14 cellular contexts compared by ENCODE assay signal in the genomic region with DNA sequence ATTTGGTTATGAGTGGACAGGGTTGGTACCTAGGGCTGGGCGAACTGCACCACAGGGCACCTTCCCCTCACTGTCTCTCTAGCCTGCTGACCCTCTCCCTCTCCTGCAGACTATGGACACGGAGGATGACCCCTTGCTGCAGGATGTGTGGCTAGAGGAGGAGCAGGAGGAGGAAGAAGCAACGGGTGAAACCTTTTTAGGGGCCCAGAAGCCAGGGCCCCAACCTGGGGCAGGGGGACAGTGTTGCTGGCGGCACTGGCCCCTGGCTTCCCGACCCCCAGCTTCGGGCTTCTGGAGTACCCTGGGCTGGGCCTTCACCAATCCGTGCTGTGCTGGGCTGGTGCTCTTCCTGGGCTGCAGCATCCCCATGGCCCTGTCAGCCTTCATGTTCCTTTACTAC. TPM values are rescaled to one million over a fixed set of nuclear protein-coding genes. Genes with fewer than 3 reads are reported as not detected.
"Had no signal": no experiment of that assay in that cellular context is flagged by ENCODE, and none has a peak within 500 bp of the region (broad histone marks: within the 10 kb centered on the region; RNA-seq: fewer than 3 reads in every experiment).

No MANE protein-coding gene starts in this region.

- FAIRE-seq: endometrium had no signal

- DNase-seq: activated CD4-positive, alpha-beta T cell treated with anti-CD3 and anti-CD28 coated beads for 4 hours; activated CD4-positive, CD25-positive, alpha-beta regulatory T cell; activated CD8-positive, alpha-beta memory T cell treated with anti-CD3 and anti-CD28 coated beads, Interleukin-2, amount 50 U/mL, for 48 hours; activated naive CD4-positive, alpha-beta T cell treated with anti-CD3 and anti-CD28 coated beads, Interleukin-2, amount 10 ng/mL, durations not matched to agents 7 days and 5 days; effector CD4-positive, alpha-beta T cell; kidney glomerular epithelial cell; nephron progenitor cell; stimulated activated CD4-positive, alpha-beta T cell treated with anti-CD3 and anti-CD28 coated beads, Interleukin-4, amount 100 ng/mL, for 24 hours; substantia nigra; SW 1271 had no signal

- H3K27ac ChIP-seq: spleen, tibial artery had no signal

- H3K4me1 ChIP-seq: spleen, tibial artery had no signal

- H3K4me3 ChIP-seq: tibial artery had no signal

- H3K36me3 ChIP-seq: spleen, tibial artery had no signal

RNA-seq across cellular contexts. Expression of a gene that starts 21.9 kb away (rescaled TPM):
- total RNA-seq: fibroblast of villous mesenchyme had no signal
